ENCODE assay signal across 8 cellular contexts in the genomic region with DNA sequence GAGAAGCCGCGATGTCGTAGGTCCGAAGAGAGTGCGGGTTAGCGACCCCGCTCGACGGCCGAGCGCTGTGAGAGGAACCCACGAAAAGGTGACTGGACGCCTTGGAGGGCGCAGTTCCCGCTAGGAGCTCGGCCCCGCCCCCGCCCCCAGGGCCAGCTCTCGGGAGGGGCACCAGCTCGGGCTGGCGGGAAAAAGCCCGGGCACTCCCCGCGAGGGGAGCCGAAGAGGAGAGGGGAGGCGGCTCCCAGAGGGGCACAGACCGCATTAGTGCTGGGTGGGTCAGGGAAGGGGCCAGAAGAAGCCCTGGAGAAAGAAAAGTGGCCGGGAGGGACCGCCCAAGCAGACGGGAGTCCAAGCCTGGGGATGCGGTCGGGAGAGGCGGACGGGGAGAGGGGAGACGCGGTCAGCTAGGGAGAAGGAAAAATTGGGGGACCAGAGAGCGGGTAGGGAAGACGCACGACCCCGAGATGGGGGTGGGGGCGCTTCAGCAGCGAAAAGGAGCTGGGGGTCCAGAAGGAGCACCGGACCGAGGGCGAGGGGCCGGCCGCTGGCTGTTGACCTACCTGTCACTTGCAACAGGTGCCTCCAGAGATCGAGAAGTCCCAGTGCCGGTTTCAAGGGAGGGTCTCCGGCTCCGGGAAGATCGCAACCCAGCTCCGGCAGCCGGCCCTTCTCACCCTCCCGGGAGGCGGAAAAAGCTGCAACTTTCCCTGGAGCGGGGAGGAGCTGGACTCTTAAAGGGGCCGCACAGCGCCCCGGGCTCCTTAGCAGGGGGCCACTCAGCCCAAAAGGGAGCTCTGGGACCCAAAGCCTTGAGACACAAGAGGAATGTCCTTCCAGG. TPM values are rescaled to one million over a fixed set of nuclear protein-coding genes. Genes with fewer than 3 reads are reported as not detected.
DNase-seq lines count a peak whose midpoint lies in the region; ATAC-seq, FAIRE-seq and TF ChIP-seq lines count a peak whose summit lies in the region.

Gene SYTL4 (minus strand): TSS at position 681 of the 841 bp plus-strand sequence. CDS start 30,084 bp downstream, outside the sequence.

- no peaks in the 10 kb centered on the region for H3K9me3 Mint-ChIP-seq in activated naive CD8-positive, alpha-beta T cell treated with anti-CD3 and anti-CD28 coated beads, Interleukin-2, amount 10 ng/mL, durations not matched to agents 7 days and 5 days
- no peaks in the 10 kb centered on the region for H3K9me3 Mint-ChIP-seq in activated naive CD8-positive, alpha-beta T cell treated with anti-CD3 and anti-CD28 coated beads for 36 hours
- H3K9me3 Mint-ChIP-seq in brain = peaks cover 0 to 8% (median 0%) of the 10 kb centered on the region in 5 experiments
- H3K9me3 Mint-ChIP-seq in stimulated activated naive B cell treated with anti-CD40 and anti-IgM and Interleukin-4, amounts not matched to agents 10 μg/mL and 1 μg/mL and 100 μg/mL, for 72 hours = no peaks in the 10 kb centered on the region

- ATAC-seq in activated naive CD8-positive, alpha-beta T cell treated with anti-CD3 and anti-CD28 coated beads, Interleukin-2, amount 10 ng/mL, durations not matched to agents 7 days and 5 days (ENCODE audit: low read depth) = no peak
- ATAC-seq in stimulated activated naive B cell treated with anti-CD40 and anti-IgM and Interleukin-4, amounts not matched to agents 10 μg/mL and 1 μg/mL and 100 μg/mL, for 72 hours (replicated peaks) = no peak
- ATAC-seq in HG03135 (IDR thresholded peaks at IDR 0.05; ENCODE audit: unreplicated experiment) (no peak), HG03196 (IDR thresholded peaks at IDR 0.05; ENCODE audit: unreplicated experiment) (no peak)

- H3K9ac ChIP-seq in kidney (ENCODE audit: low read length in 2 of 2) = peak within 1 kb of the TSS; percentile 32 to 53

- peak within 1 kb of the TSS; percentile 17 to 53 for H3K27ac ChIP-seq in kidney (ENCODE audit: low read depth in 2 of 2, low read length in 2 of 2)

- no peak within 1 kb of the TSS for H3K27ac Mint-ChIP-seq in activated naive CD8-positive, alpha-beta T cell treated with anti-CD3 and anti-CD28 coated beads, Interleukin-2, amount 10 ng/mL, durations not matched to agents 7 days and 5 days
- H3K27ac Mint-ChIP-seq in activated naive CD8-positive, alpha-beta T cell treated with anti-CD3 and anti-CD28 coated beads for 36 hours = no peak within 1 kb of the TSS
- no peak within 1 kb of the TSS for H3K27ac Mint-ChIP-seq in brain
- peak within 1 kb of the TSS; percentile 44 for H3K27ac Mint-ChIP-seq in stimulated activated naive B cell treated with anti-CD40 and anti-IgM and Interleukin-4, amounts not matched to agents 10 μg/mL and 1 μg/mL and 100 μg/mL, for 72 hours

- H3K4me3 ChIP-seq in kidney (ENCODE audit: low read length in 2 of 2) = peak within 1 kb of the TSS; percentile 68

- no peaks in the 10 kb centered on the region for H3K36me3 Mint-ChIP-seq in activated naive CD8-positive, alpha-beta T cell treated with anti-CD3 and anti-CD28 coated beads, Interleukin-2, amount 10 ng/mL, durations not matched to agents 7 days and 5 days
- H3K36me3 Mint-ChIP-seq in activated naive CD8-positive, alpha-beta T cell treated with anti-CD3 and anti-CD28 coated beads for 36 hours = no peaks in the 10 kb centered on the region
- no peaks in the 10 kb centered on the region for H3K36me3 Mint-ChIP-seq in brain
- H3K36me3 Mint-ChIP-seq in stimulated activated naive B cell treated with anti-CD40 and anti-IgM and Interleukin-4, amounts not matched to agents 10 μg/mL and 1 μg/mL and 100 μg/mL, for 72 hours = no peaks in the 10 kb centered on the region

- DNase-seq in activated naive CD8-positive, alpha-beta T cell treated with anti-CD3 and anti-CD28 coated beads, Interleukin-2, amount 10 ng/mL, durations not matched to agents 7 days and 5 days = no peak
- no peak for DNase-seq in activated naive CD8-positive, alpha-beta T cell treated with anti-CD3 and anti-CD28 coated beads for 36 hours
- DNase-seq in kidney (peak; percentile 83), SKM-1 (lab: John Stamatoyannopoulos, UW; ENCODE audit: unreplicated experiment) (no peak)
- DNase-seq in stimulated activated naive B cell treated with anti-CD40 and anti-IgM and Interleukin-4, amounts not matched to agents 10 μg/mL and 1 μg/mL and 100 μg/mL, for 72 hours = no peak

- peak within 1 kb of the TSS; percentile 19 for H3K4me3 Mint-ChIP-seq in activated naive CD8-positive, alpha-beta T cell treated with anti-CD3 and anti-CD28 coated beads, Interleukin-2, amount 10 ng/mL, durations not matched to agents 7 days and 5 days
- H3K4me3 Mint-ChIP-seq in activated naive CD8-positive, alpha-beta T cell treated with anti-CD3 and anti-CD28 coated beads for 36 hours = no peak within 1 kb of the TSS
- peak within 1 kb of the TSS; percentile 79 to 82 (median 81) for H3K4me3 Mint-ChIP-seq in brain
- peak within 1 kb of the TSS; percentile 49 to 73 for H3K4me3 Mint-ChIP-seq in stimulated activated naive B cell treated with anti-CD40 and anti-IgM and Interleukin-4, amounts not matched to agents 10 μg/mL and 1 μg/mL and 100 μg/mL, for 72 hours

- no peak for FAIRE-seq in kidney (lab: Jason Lieb, UNC)

- H3K36me3 ChIP-seq in kidney (ENCODE audit: control insufficient read depth in 1 of 2, insufficient read depth in 2 of 2, low read length in 2 of 2) = no peaks in the 10 kb centered on the region

- H3K9me3 ChIP-seq in kidney (ENCODE audit: control insufficient read depth in 1 of 2, low read length in 2 of 2) = no peaks in the 10 kb centered on the region

- H3K4me1 Mint-ChIP-seq in activated naive CD8-positive, alpha-beta T cell treated with anti-CD3 and anti-CD28 coated beads, Interleukin-2, amount 10 ng/mL, durations not matched to agents 7 days and 5 days = no peaks in the 10 kb centered on the region
- H3K4me1 Mint-ChIP-seq in activated naive CD8-positive, alpha-beta T cell treated with anti-CD3 and anti-CD28 coated beads for 36 hours = no peaks in the 10 kb centered on the region
- H3K4me1 Mint-ChIP-seq in brain = no peaks in the 10 kb centered on the region
- H3K4me1 Mint-ChIP-seq in stimulated activated naive B cell treated with anti-CD40 and anti-IgM and Interleukin-4, amounts not matched to agents 10 μg/mL and 1 μg/mL and 100 μg/mL, for 72 hours = peaks cover 0 to 11% of the 10 kb centered on the region in 2 donors

- POLR2A ChIA-PET in activated naive CD8-positive, alpha-beta T cell treated with anti-CD3 and anti-CD28 coated beads, Interleukin-2, amount 10 ng/mL, durations not matched to agents 7 days and 5 days (lab: Charles Lee) = no interaction called here

- H3K27me3 Mint-ChIP-seq in activated naive CD8-positive, alpha-beta T cell treated with anti-CD3 and anti-CD28 coated beads, Interleukin-2, amount 10 ng/mL, durations not matched to agents 7 days and 5 days = peaks cover 38% of the 10 kb centered on the region
- peaks cover 64% of the 10 kb centered on the region for H3K27me3 Mint-ChIP-seq in activated naive CD8-positive, alpha-beta T cell treated with anti-CD3 and anti-CD28 coated beads for 36 hours
- H3K27me3 Mint-ChIP-seq in brain = no peaks in the 10 kb centered on the region
- peaks cover 49 to 62% of the 10 kb centered on the region in 2 donors for H3K27me3 Mint-ChIP-seq in stimulated activated naive B cell treated with anti-CD40 and anti-IgM and Interleukin-4, amounts not matched to agents 10 μg/mL and 1 μg/mL and 100 μg/mL, for 72 hours

- no peak for TF ChIP-seq CTCF in brain (conservative IDR thresholded peaks at IDR 0.05)
- no peak for TF ChIP-seq CTCF in kidney (IDR thresholded peaks at IDR 0.05; ENCODE audit: borderline replicate concordance, extremely low read depth, insufficient read depth)

- intact Hi-C loops in kidney (cut with DNase I) = no loop called here

- peaks cover 0 to 4% of the 10 kb centered on the region in 2 donors for H3K4me1 ChIP-seq in kidney (ENCODE audit: control insufficient read depth in 1 of 2, insufficient read depth in 1 of 2, low read depth in 1 of 2, low read length in 2 of 2)

RNA-seq across cellular contexts. Expression of gene SYTL4, which starts in this region (rescaled TPM):
- not detected for total RNA-seq in activated naive CD8-positive, alpha-beta T cell treated with anti-CD3 and anti-CD28 coated beads, Interleukin-2, amount 10 ng/mL, durations not matched to agents 7 days and 5 days
- total RNA-seq in activated naive CD8-positive, alpha-beta T cell treated with anti-CD3 and anti-CD28 coated beads for 36 hours = not detected
- polyA plus RNA-seq in brain (ENCODE audit: insufficient read depth, low read depth, low replicate concordance) (11.0 TPM), kidney (ENCODE audit: insufficient read depth, low read depth, low replicate concordance) (10.4 TPM)
- 13.3 TPM for total RNA-seq in kidney

Comparison
In these comparisons a context has a peak if more than half of its experiments do, and no peak if none do; other contexts are left out.
1. RNA of gene SYTL4 (total RNA-seq): 13.3 TPM in kidney (single experiment); not detected in activated naive CD8-positive, alpha-beta T cell treated with anti-CD3 and anti-CD28 coated beads for 36 hours and not detected in activated naive CD8-positive, alpha-beta T cell treated with anti-CD3 and anti-CD28 coated beads, Interleukin-2, amount 10 ng/mL, durations not matched to agents 7 days and 5 days; every median in the first group is over 10 times any median in the second.